In genomic region chr16:75575976-75576375, GRCh38 we compare ENCODE assay signal across 24 cellular contexts. TPM values are rescaled to one million over a fixed set of nuclear protein-coding genes. Genes with fewer than 3 reads are reported as not detected.
DNase-seq lines count a peak whose midpoint lies in the region; ATAC-seq and TF ChIP-seq lines count a peak whose summit lies in the region.
"Had no signal": no experiment of that assay in that cellular context is flagged by ENCODE, and none has a peak within 500 bp of the region (broad histone marks: within the 10 kb centered on the region; RNA-seq: fewer than 3 reads in every experiment).

No MANE protein-coding gene starts in this region.

- no peak for TF ChIP-seq CTCF in uterus (IDR thresholded peaks at IDR 0.05)

- intact Hi-C loops in uterus (cut with DNase I; ENCODE audit: low total_unique reads): no loop called here

- no peak for ATAC-seq in activated T-cell treated with anti-CD3 and anti-CD28 coated beads, Interleukin-2, amount 50 U/mL, for 72 hours (replicated peaks in 1 of 2)
- no peak for ATAC-seq in HG02938 (IDR thresholded peaks at IDR 0.05; ENCODE audit: unreplicated experiment)
- ATAC-seq: A549, left lung, Right ventricle myocardium inferior had no signal

- H3K4me3 Mint-ChIP-seq in activated T-cell treated with anti-CD3 and anti-CD28 coated beads, Interleukin-2, amount 50 U/mL, for 72 hours: no peak overlapping the region
- no peak overlapping the region for H3K4me3 Mint-ChIP-seq in activated naive CD8-positive, alpha-beta T cell treated with anti-CD3 and anti-CD28 coated beads for 36 hours
- H3K4me3 Mint-ChIP-seq: activated CD4-positive, alpha-beta T cell treated with anti-CD3 and anti-CD28 coated beads, Interleukin-2, amount 10 ng/mL, durations not matched to agents 24 days and 14 days; activated naive CD4-positive, alpha-beta T cell treated with anti-CD3 and anti-CD28 coated beads, Interleukin-2, amount 50 U/mL, for 24 hours; nephron had no signal

- peaks cover 20% of the 10 kb centered on the region for H3K4me1 Mint-ChIP-seq in activated T-cell treated with anti-CD3 and anti-CD28 coated beads, Interleukin-2, amount 50 U/mL, for 72 hours (ENCODE audit: low read depth)
- peaks cover 22% of the 10 kb centered on the region for H3K4me1 Mint-ChIP-seq in activated naive CD8-positive, alpha-beta T cell treated with anti-CD3 and anti-CD28 coated beads for 36 hours
- H3K4me1 Mint-ChIP-seq: nephron had no signal

- TF ChIP-seq POLR2A in uterus (IDR thresholded peaks at IDR 0.05): no peak

- no peaks in the 10 kb centered on the region for H3K36me3 ChIP-seq in uterus

- H3K27ac ChIP-seq in uterus: peak overlapping the region; percentile 49 to 53
- H3K27ac ChIP-seq: A549, C4-2B, left lung had no signal

- no peaks in the 10 kb centered on the region for H3K9me3 ChIP-seq in uterus
- H3K9me3 ChIP-seq: A549, left lung had no signal

- H3K4me1 ChIP-seq in uterus: no peaks in the 10 kb centered on the region
- H3K4me1 ChIP-seq: A549 had no signal

- no peak overlapping the region for H3K4me3 ChIP-seq in uterus
- H3K4me3 ChIP-seq: A549, left lung had no signal

- no peaks in the 10 kb centered on the region for H3K27me3 Mint-ChIP-seq in activated T-cell treated with anti-CD3 and anti-CD28 coated beads, Interleukin-2, amount 50 U/mL, for 72 hours (ENCODE audit: low read depth)
- H3K27me3 Mint-ChIP-seq in activated naive CD8-positive, alpha-beta T cell treated with anti-CD3 and anti-CD28 coated beads for 36 hours: no peaks in the 10 kb centered on the region
- H3K27me3 Mint-ChIP-seq: activated CD4-positive, alpha-beta T cell treated with anti-CD3 and anti-CD28 coated beads, Interleukin-2, amount 10 ng/mL, durations not matched to agents 24 days and 14 days; activated naive CD4-positive, alpha-beta T cell treated with anti-CD3 and anti-CD28 coated beads, Interleukin-2, amount 50 U/mL, for 24 hours had no signal

- peak overlapping the region; percentile 29 for H3K27ac Mint-ChIP-seq in activated T-cell treated with anti-CD3 and anti-CD28 coated beads, Interleukin-2, amount 50 U/mL, for 72 hours
- H3K27ac Mint-ChIP-seq in activated naive CD8-positive, alpha-beta T cell treated with anti-CD3 and anti-CD28 coated beads for 36 hours: peak overlapping the region; percentile 19
- H3K27ac Mint-ChIP-seq: activated naive CD4-positive, alpha-beta T cell treated with anti-CD3 and anti-CD28 coated beads, Interleukin-2, amount 50 U/mL, for 24 hours; nephron had no signal

- DNase-seq in activated T-cell treated with anti-CD3 and anti-CD28 coated beads, Interleukin-2, amount 50 U/mL, for 72 hours: no peak
- no peak for DNase-seq in activated T-cell treated with anti-CD3 and anti-CD28 coated beads, Interleukin-2, amount 50 U/mL, for 48 hours
- DNase-seq in activated naive CD8-positive, alpha-beta T cell treated with anti-CD3 and anti-CD28 coated beads for 36 hours: no peak
- no peak for DNase-seq in uterus
- no peak for DNase-seq in NCI-H510A treated with DMSO at 0.1 percent for 48 hours (lab: John Stamatoyannopoulos, UW)
- DNase-seq: activated CD4-positive, alpha-beta T cell treated with anti-CD3 and anti-CD28 coated beads, Interleukin-2, amount 10 ng/mL, durations not matched to agents 24 days and 14 days; activated T-cell treated with anti-CD3 and anti-CD28 coated beads for 4 hours; GDM1; glutamatergic neuron; HCEC 1CT; left lung; midbrain; NCI-H146; NCI-H2171; NCI-H748 treated with DMSO at 0.1 percent for 48 hours; stimulated activated CD4-positive, alpha-beta T cell treated with anti-CD3 and anti-CD28 coated beads, Interleukin-1b, Interleukin-23, amount 100 ng/mL, for 48 hours; SW 1271 had no signal

- no peaks in the 10 kb centered on the region for H3K27me3 ChIP-seq in uterus
- H3K27me3 ChIP-seq: left lung had no signal

- H3K36me3 Mint-ChIP-seq in activated T-cell treated with anti-CD3 and anti-CD28 coated beads, Interleukin-2, amount 50 U/mL, for 72 hours (ENCODE audit: insufficient read depth in 2 of 2): peaks cover 4 to 14% of the 10 kb centered on the region in 2 donors
- peaks cover 18% of the 10 kb centered on the region for H3K36me3 Mint-ChIP-seq in activated naive CD8-positive, alpha-beta T cell treated with anti-CD3 and anti-CD28 coated beads for 36 hours

- H3K9me3 Mint-ChIP-seq in activated T-cell treated with anti-CD3 and anti-CD28 coated beads, Interleukin-2, amount 50 U/mL, for 72 hours: no peaks in the 10 kb centered on the region
- H3K9me3 Mint-ChIP-seq in activated naive CD8-positive, alpha-beta T cell treated with anti-CD3 and anti-CD28 coated beads for 36 hours: no peaks in the 10 kb centered on the region
- H3K9me3 Mint-ChIP-seq: activated CD4-positive, alpha-beta T cell treated with anti-CD3 and anti-CD28 coated beads, Interleukin-2, amount 10 ng/mL, durations not matched to agents 24 days and 14 days; activated naive CD4-positive, alpha-beta T cell treated with anti-CD3 and anti-CD28 coated beads, Interleukin-2, amount 50 U/mL, for 24 hours; nephron had no signal

RNA-seq across cellular contexts. Expression of gene GABARAPL2, which starts 9.8 kb away (rescaled TPM):
- 10 to 100 TPM; 64.4 to 77.3 TPM for total RNA-seq in activated T-cell treated with anti-CD3 and anti-CD28 coated beads, Interleukin-2, amount 50 U/mL, for 72 hours
- total RNA-seq in activated naive CD8-positive, alpha-beta T cell treated with anti-CD3 and anti-CD28 coated beads for 36 hours: 10 to 100 TPM; 47.6 TPM
- 10 to 100 TPM; 19.0 to 95.9 (median 79.5) TPM for total RNA-seq in uterus

RNA-seq across cellular contexts. Expression of gene TMEM231, which starts 19.9 kb away (rescaled TPM):
- 1 to 10 TPM; 3.5 to 9.6 TPM for total RNA-seq in activated T-cell treated with anti-CD3 and anti-CD28 coated beads, Interleukin-2, amount 50 U/mL, for 72 hours
- total RNA-seq in activated naive CD8-positive, alpha-beta T cell treated with anti-CD3 and anti-CD28 coated beads for 36 hours: 1 to 10 TPM; 4.0 to 4.4 TPM
- 10 to 100 TPM in 3 of 4 donors, 1 to 10 TPM in 1; 5.1 to 21.8 (median 15.2) TPM for total RNA-seq in uterus

RNA-seq across cellular contexts. Expression of gene CHST5, which starts 40.1 kb away (rescaled TPM):
- total RNA-seq in activated T-cell treated with anti-CD3 and anti-CD28 coated beads, Interleukin-2, amount 50 U/mL, for 72 hours: under 1 TPM in 1 of 2 donors, not detected in 1; 0.82 TPM
- total RNA-seq in activated naive CD8-positive, alpha-beta T cell treated with anti-CD3 and anti-CD28 coated beads for 36 hours: not detected
- total RNA-seq in uterus: 1 to 10 TPM in 2 of 4 donors, not detected in 2; 1.0 to 2.0 TPM
- total RNA-seq: activated CD4-positive, alpha-beta T cell treated with anti-CD3 and anti-CD28 coated beads, Interleukin-2, amount 10 ng/mL, durations not matched to agents 24 days and 14 days; urinary bladder had no signal

RNA-seq across cellular contexts. Expression of gene ADAT1, which starts 47.1 kb away (rescaled TPM):
- total RNA-seq in activated T-cell treated with anti-CD3 and anti-CD28 coated beads, Interleukin-2, amount 50 U/mL, for 72 hours: 10 to 100 TPM; 38.2 to 60.5 TPM
- total RNA-seq in activated naive CD8-positive, alpha-beta T cell treated with anti-CD3 and anti-CD28 coated beads for 36 hours: 10 to 100 TPM; 56.7 to 58.7 TPM
- 10 to 100 TPM; 21.8 to 72.2 (median 46.5) TPM for total RNA-seq in uterus
